ENCODE assay signal across 1 cellular context in the genomic region with DNA sequence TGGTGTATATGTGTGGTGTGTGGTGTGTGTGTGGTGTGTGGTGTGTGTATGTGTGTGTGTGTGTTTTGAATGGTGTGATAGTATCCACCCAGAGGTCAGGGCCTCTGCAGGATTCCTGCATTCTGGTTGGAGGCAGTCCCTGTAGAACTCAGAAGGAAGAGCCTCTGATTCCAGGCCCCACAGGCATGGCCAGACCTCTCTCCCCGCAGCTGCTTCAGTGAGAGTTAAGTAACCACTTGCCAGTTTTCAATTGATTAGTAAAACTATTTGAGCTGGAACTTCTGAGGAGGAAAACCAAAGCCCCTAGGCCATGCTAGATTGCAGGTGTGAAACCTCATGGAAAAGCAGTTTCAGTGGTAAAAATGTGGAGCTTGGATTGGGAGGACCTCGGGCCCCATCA.
TF ChIP-seq lines count a peak whose summit lies in the region.

No MANE protein-coding gene starts in this region.

TF ChIP-seq in H1, 55 proteins besides CTCF, POLR2A, EP300 and RAD21:
- TF ChIP-seq CEBPB (IDR thresholded peaks at IDR 0.05; ENCODE audit: low read depth, low read length): no peak
- no peak for TF ChIP-seq SP4 (IDR thresholded peaks at IDR 0.05; ENCODE audit: low read length)
- no peak for TF ChIP-seq ASH2L (IDR thresholded peaks at IDR 0.05; ENCODE audit: low read length)
- TF ChIP-seq EGR1 (IDR thresholded peaks at IDR 0.05; ENCODE audit: borderline replicate concordance, low read depth, low read length): no peak
